In the genomic region with DNA sequence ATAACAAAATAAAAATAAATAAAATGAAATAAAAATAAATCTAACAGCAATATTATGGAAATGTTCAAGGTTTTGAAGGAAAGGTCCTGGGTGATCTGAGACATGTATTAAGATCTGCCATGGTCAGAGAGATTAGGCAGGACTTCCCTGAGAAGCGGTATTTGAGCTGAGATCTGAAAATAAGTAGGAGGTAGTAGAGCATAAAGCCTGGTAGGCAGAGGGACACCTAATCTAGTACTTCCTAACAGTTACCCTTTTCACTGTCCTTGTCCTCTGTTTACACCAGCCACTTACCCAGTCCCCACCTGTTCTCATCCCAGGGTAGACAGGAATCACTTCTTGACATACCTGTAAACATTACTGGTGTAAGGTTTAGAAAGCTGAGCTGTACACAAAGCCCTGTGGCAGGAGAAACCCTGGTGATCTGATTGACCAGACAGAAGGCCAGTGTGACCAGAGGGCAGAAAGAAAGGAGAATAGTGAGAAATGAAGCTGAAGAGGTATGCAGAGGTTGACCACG, we compare ENCODE assay signal across 17 cellular contexts.
"Had no signal": no experiment of that assay in that cellular context is flagged by ENCODE, and none has a peak within 500 bp of the region (broad histone marks: within the 10 kb centered on the region; RNA-seq: fewer than 3 reads in every experiment).

No MANE protein-coding gene starts in this region.

- H3K9me3 ChIP-seq: gastrocnemius medialis, heart right ventricle, lower lobe of right lung, psoas muscle, sigmoid colon, spleen, upper lobe of right lung had no signal

- H3K4me3 Mint-ChIP-seq: activated CD4-positive, alpha-beta memory T cell treated with anti-CD3 and anti-CD28 coated beads, Interleukin-2, amount 10 ng/mL, durations not matched to agents 7 days and 5 days; activated CD4-positive, alpha-beta T cell treated with anti-CD3 and anti-CD28 coated beads for 36 hours; activated naive CD8-positive, alpha-beta T cell; stimulated activated naive CD8-positive, alpha-beta T cell treated with anti-CD3 and anti-CD28 coated beads, Interleukin-15, amount 100 ng/mL, for 72 hours had no signal

- H3K27ac Mint-ChIP-seq: activated CD4-positive, alpha-beta memory T cell treated with anti-CD3 and anti-CD28 coated beads, Interleukin-2, amount 10 ng/mL, durations not matched to agents 7 days and 5 days; activated CD4-positive, alpha-beta T cell treated with anti-CD3 and anti-CD28 coated beads for 36 hours; activated naive CD8-positive, alpha-beta T cell; stimulated activated naive CD8-positive, alpha-beta T cell treated with anti-CD3 and anti-CD28 coated beads, Interleukin-15, amount 100 ng/mL, for 72 hours had no signal

- DNase-seq: activated CD4-positive, alpha-beta memory T cell treated with anti-CD3 and anti-CD28 coated beads, Interleukin-2, amount 10 ng/mL, durations not matched to agents 7 days and 5 days; activated CD4-positive, alpha-beta T cell treated with anti-CD3 and anti-CD28 coated beads for 36 hours; activated gamma-delta T cell treated with Interleukin-2 at 50 U/mL for 16 hours; amniotic stem cell; caudate nucleus; erythroblast; gastrocnemius medialis; heart right ventricle; left colon; lower lobe of right lung; psoas muscle; sigmoid colon; spleen; stimulated activated naive CD8-positive, alpha-beta T cell treated with anti-CD3 and anti-CD28 coated beads, Interleukin-15, amount 100 ng/mL, for 72 hours; T1000; upper lobe of right lung had no signal

- H3K4me3 ChIP-seq: gastrocnemius medialis, heart right ventricle, lower lobe of right lung, psoas muscle, sigmoid colon, spleen, upper lobe of right lung had no signal

- H3K9me3 Mint-ChIP-seq: activated CD4-positive, alpha-beta memory T cell treated with anti-CD3 and anti-CD28 coated beads, Interleukin-2, amount 10 ng/mL, durations not matched to agents 7 days and 5 days; stimulated activated naive CD8-positive, alpha-beta T cell treated with anti-CD3 and anti-CD28 coated beads, Interleukin-15, amount 100 ng/mL, for 72 hours had no signal

- H3K4me1 ChIP-seq: gastrocnemius medialis, lower lobe of right lung, psoas muscle, sigmoid colon, upper lobe of right lung had no signal

- H3K27me3 Mint-ChIP-seq: activated CD4-positive, alpha-beta T cell treated with anti-CD3 and anti-CD28 coated beads for 36 hours; activated naive CD8-positive, alpha-beta T cell had no signal

- ATAC-seq: activated CD4-positive, alpha-beta T cell treated with anti-CD3 and anti-CD28 coated beads for 36 hours; gastrocnemius medialis; heart right ventricle; left colon; lower lobe of right lung; psoas muscle; stimulated activated naive CD8-positive, alpha-beta T cell treated with anti-CD3 and anti-CD28 coated beads, Interleukin-15, amount 100 ng/mL, for 72 hours; upper lobe of right lung had no signal

- H3K27me3 ChIP-seq: gastrocnemius medialis, sigmoid colon, upper lobe of right lung had no signal

- H3K27ac ChIP-seq: gastrocnemius medialis, heart right ventricle, lower lobe of right lung, psoas muscle, sigmoid colon, spleen, upper lobe of right lung had no signal

- H3K36me3 ChIP-seq: gastrocnemius medialis, heart right ventricle, lower lobe of right lung, sigmoid colon, spleen, upper lobe of right lung had no signal
